Comparison of ENCODE assay signal across 25 cellular contexts in the genomic region with DNA sequence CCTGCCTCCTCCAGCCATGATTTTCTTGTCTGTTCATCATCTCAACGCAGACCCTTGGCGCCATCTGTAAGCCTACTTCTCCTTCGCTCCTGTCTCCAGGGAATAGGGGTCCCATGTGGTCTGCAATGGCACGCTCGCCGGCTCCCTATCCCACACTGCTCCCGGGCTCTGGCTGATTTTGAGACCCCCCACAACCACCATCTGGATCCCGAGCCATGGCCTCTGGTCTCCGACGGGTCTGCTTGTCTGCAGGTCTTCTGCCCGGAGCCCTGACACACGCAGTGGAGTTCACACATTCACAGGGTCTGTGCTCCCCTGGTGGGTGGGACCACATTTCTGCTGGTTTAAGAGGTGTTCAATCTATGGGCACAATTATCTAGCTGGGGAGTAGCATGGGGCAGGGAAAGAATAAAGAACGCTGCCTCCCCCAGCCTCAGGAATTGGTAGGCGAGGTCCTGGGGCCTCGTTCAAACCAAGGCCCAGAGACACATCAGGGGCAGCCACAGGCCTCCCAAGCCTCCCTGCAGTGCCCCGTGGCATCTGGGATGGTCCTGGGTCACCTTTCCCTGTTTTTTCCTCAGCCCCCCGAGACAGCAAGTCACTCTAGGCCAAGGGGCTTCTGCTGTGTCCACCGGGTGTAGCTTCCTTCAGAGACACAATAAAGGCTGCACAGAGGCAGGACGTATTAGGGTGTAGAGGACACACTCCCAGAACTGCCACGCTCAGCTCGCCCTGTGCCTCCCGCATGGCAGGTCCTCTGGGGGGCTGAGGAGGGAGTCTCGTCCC. TPM values are rescaled to one million over a fixed set of nuclear protein-coding genes. Genes with fewer than 3 reads are reported as not detected.
"Had no signal": no experiment of that assay in that cellular context is flagged by ENCODE, and none has a peak within 500 bp of the region (broad histone marks: within the 10 kb centered on the region; RNA-seq: fewer than 3 reads in every experiment).

No MANE protein-coding gene starts in this region.

- H3K36me3 Mint-ChIP-seq: memory B cell, natural killer cell had no signal

- H3K36me3 ChIP-seq: left ventricle myocardium inferior, neural progenitor cell, ovary, right atrium auricular region, right lobe of liver, tibial nerve, upper lobe of left lung, vagina had no signal

- H3K27me3 ChIP-seq: ovary, right atrium auricular region, right lobe of liver, tibial nerve, upper lobe of left lung, vagina had no signal

- H3K4me1 ChIP-seq: left ventricle myocardium inferior, neural progenitor cell, right atrium auricular region, right lobe of liver, tibial nerve, upper lobe of left lung, vagina had no signal

- H3K27me3 Mint-ChIP-seq: memory B cell had no signal

- H3K27ac Mint-ChIP-seq: memory B cell; naive B cell; natural killer cell; nephron progenitor cell; neural progenitor cell; progenitor cell of endocrine pancreas; stimulated activated naive CD8-positive, alpha-beta T cell treated with anti-CD3 and anti-CD28 coated beads, Interleukin-15, Interleukin-2, amounts not matched to agents 100 ng/mL and 50 ng/mL, for 24 hours had no signal

- H2AFZ ChIP-seq: neural progenitor cell had no signal

- DNase-seq: head of caudate nucleus; hippocampal formation; kidney; left ventricle myocardium inferior; naive B cell; natural killer cell; nephron progenitor cell; ovary; stimulated activated CD4-positive, alpha-beta T cell treated with anti-CD3 and anti-CD28 coated beads, Interleukin-12 subunit alpha, Interleukin-12 subunit beta, amount 100 ng/mL, for 4 hours; stimulated activated CD4-positive, alpha-beta T cell treated with anti-CD3 and anti-CD28 coated beads, Interleukin-15, amount 100 ng/mL, for 24 hours; stimulated activated CD4-positive, alpha-beta T cell treated with anti-CD3 and anti-CD28 coated beads, Interleukin-2, amount 100 ng/mL, for 24 hours; stimulated activated CD4-positive, alpha-beta T cell treated with anti-CD3 and anti-CD28 coated beads, Interleukin-4, amount 100 ng/mL, for 1 hour; stimulated activated naive CD4-positive, alpha-beta T cell; substantia nigra; upper lobe of left lung had no signal

- H3K4me1 Mint-ChIP-seq: memory B cell, naive B cell, natural killer cell had no signal

- H3K9me3 ChIP-seq: ovary, right lobe of liver, vagina had no signal

- H3K27ac ChIP-seq: left ventricle myocardium inferior, neural progenitor cell, ovary, right atrium auricular region, right lobe of liver, skin epidermis, tibial nerve, upper lobe of left lung, vagina had no signal

- H3K4me3 ChIP-seq: left ventricle myocardium inferior, neural progenitor cell, ovary, right atrium auricular region, right lobe of liver, skin epidermis, tibial nerve, upper lobe of left lung, vagina had no signal

- ATAC-seq: natural killer cell, right lobe of liver had no signal

- H3K4me2 ChIP-seq: neural progenitor cell had no signal

- H3K4me3 Mint-ChIP-seq: memory B cell; naive B cell; natural killer cell; nephron progenitor cell; neural progenitor cell; stimulated activated naive CD8-positive, alpha-beta T cell treated with anti-CD3 and anti-CD28 coated beads, Interleukin-15, Interleukin-2, amounts not matched to agents 100 ng/mL and 50 ng/mL, for 24 hours had no signal

- H3K9ac ChIP-seq: neural progenitor cell had no signal

RNA-seq across cellular contexts. Expression of gene FZD10, which starts 21.5 kb away (rescaled TPM):
- total RNA-seq: natural killer cell, pulmonary artery endothelial cell, right lobe of liver had no signal
